18 cellular contexts compared by ENCODE assay signal in the genomic region with DNA sequence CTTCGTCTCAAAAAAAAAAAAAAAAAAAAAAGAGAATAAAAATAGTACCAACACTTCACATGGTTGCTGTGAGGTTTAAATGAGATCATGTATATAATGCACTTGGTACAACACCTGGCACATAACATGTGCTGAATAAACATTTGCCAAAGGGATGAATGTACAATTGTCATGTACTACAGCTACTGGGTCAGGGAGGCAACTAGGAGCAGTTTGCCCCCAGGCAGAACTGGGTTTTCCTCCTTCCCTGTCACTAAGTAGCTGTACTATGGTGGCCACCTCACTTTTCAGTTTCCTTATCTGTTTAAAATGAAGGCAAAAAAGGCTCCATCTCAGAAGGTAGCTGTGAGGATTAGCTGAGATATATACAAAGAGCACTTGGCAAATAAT. TPM values are rescaled to one million over a fixed set of nuclear protein-coding genes. Genes with fewer than 3 reads are reported as not detected.
DNase-seq lines count a peak whose midpoint lies in the region; ATAC-seq, FAIRE-seq and TF ChIP-seq lines count a peak whose summit lies in the region.
"Had no signal": no experiment of that assay in that cellular context is flagged by ENCODE, and none has a peak within 500 bp of the region (broad histone marks: within the 10 kb centered on the region; RNA-seq: fewer than 3 reads in every experiment).

No MANE protein-coding gene starts in this region.

- H3K4me2 ChIP-seq in HepG2 (ENCODE audit: low read depth, low read length) (no peak overlapping the region), PC-9 (0 out of 2 replicates have a peak overlapping the region, but pooled peaks have one; percentile 3)

- H3K27ac ChIP-seq in HepG2 (ENCODE audit: extremely low read length, insufficient read depth, low read length) (peak overlapping the region; percentile 10), right lobe of liver (no peak overlapping the region), PC-9 (no peak overlapping the region), epithelial cell of prostate (peak overlapping the region; percentile 32), transverse colon (peak overlapping the region; percentile 34 to 74 (median 66)), foreskin keratinocyte (no peak overlapping the region)
- H3K27ac ChIP-seq: esophagus muscularis mucosa, sigmoid colon, WERI-Rb-1 had no signal

- H2AFZ ChIP-seq in HepG2 (ENCODE audit: low read length) (no peak overlapping the region), PC-9 (no peak overlapping the region)

- H3K4me1 ChIP-seq in HepG2 (ENCODE audit: insufficient read depth, low read length) (peaks cover 49% of the 10 kb centered on the region), right lobe of liver (peaks cover 0 to 76% (median 30%) of the 10 kb centered on the region in 4 donors), PC-9 (replicated peaks; ENCODE audit: insufficient read depth) (peaks cover 11% of the 10 kb centered on the region; the same call in 1 of the 2 replicates), transverse colon (peaks cover 9 to 54% (median 44%) of the 10 kb centered on the region in 4 donors), foreskin keratinocyte (no peaks in the 10 kb centered on the region)

- TF ChIP-seq EP300 in HepG2 (IDR thresholded peaks at IDR 0.05; ENCODE audit: low read depth in 2 of 2, low read length in 2 of 2) = no peak
- TF ChIP-seq EP300 in HepG2 (CRISPR knock-in tag; IDR thresholded peaks at IDR 0.05; ENCODE audit: borderline replicate concordance) = no peak
- no peak for TF ChIP-seq EP300 in transverse colon (IDR thresholded peaks at IDR 0.05; ENCODE audit: low read depth)

- CTCF ChIA-PET in HepG2 (lab: Yijun Ruan, JAX; ENCODE audit: low intra/inter-chr PET ratio, low total read pairs) (no interaction called here), PC-9 (lab: Charles Lee) (interaction anchor here (0.8 kb wide), 1 partner anchor 18 kb away, joined by 3 read pairs; no protein-coding TSS in a partner anchor)

- H3K36me3 ChIP-seq in HepG2 (replicated peaks in 1 of 2; ENCODE audit: control insufficient read depth in 1 of 2, insufficient read depth in 2 of 2, low read length in 2 of 2) (peaks cover 17 to 70% of the 10 kb centered on the region in 2 experiments), right lobe of liver (peaks cover 0 to 23% (median 10%) of the 10 kb centered on the region in 4 donors), PC-9 (ENCODE audit: low read depth) (peaks cover 37% of the 10 kb centered on the region), transverse colon (peaks cover 0 to 19% (median 8%) of the 10 kb centered on the region in 4 donors)

- WGBS in HepG2 (ENCODE audit: low lambda C conversion rate) = 96% methylated on average over 1 of the region's 1 CpG
- WGBS in right lobe of liver (ENCODE audit: insufficient coverage, low coverage, low lambda C conversion rate, missing lambda C conversion rate) = 25% methylated on average over 1 of the region's 1 CpG
- 50% methylated on average over 1 of the region's 1 CpG; no CpG with 5 or more reads in 1 of the 2 donors for WGBS in transverse colon (ENCODE audit: low coverage in 1 of 2), 2 donors

- no peak for TF ChIP-seq RAD21 in HepG2 (CRISPR knock-in tag; IDR thresholded peaks at IDR 0.05)

- BruUV-seq in HepG2 (replicated peaks; lab: Mats Ljungman, UMichigan) = no TSS peak
- no TSS peak for BruUV-seq in PC-9 (replicated peaks; lab: Mats Ljungman, UMichigan)

- POLR2A ChIA-PET in HepG2 (lab: Yijun Ruan, JAX) = interaction anchor here (2.0 kb wide), 1 partner anchor 10 kb away, joined by 7 read pairs; no protein-coding TSS in a partner anchor
- POLR2A ChIA-PET in PC-9 (lab: Charles Lee; ENCODE audit: unreplicated experiment) = interaction anchor here (0.7 kb wide), 1 partner anchor 61 kb away, joined by 4 read pairs; the partner anchor contains the start of gene RNF19B

- H4K20me1 ChIP-seq in HepG2 (ENCODE audit: insufficient read depth, low read length) (peaks cover 13% of the 10 kb centered on the region; the same call in 1 of the 2 replicates), PC-9 (ENCODE audit: insufficient read depth) (peaks cover 51% of the 10 kb centered on the region)

- no peak for TF ChIP-seq CTCF in HepG2 (CRISPR knock-in tag; IDR thresholded peaks at IDR 0.05)
- no peak for TF ChIP-seq CTCF in right lobe of liver (IDR thresholded peaks at IDR 0.05)
- TF ChIP-seq CTCF in PC-9 (conservative IDR thresholded peaks at IDR 0.05) = no peak
- no peak for TF ChIP-seq CTCF in transverse colon (IDR thresholded peaks at IDR 0.05)
- no peak for TF ChIP-seq CTCF in foreskin keratinocyte (conservative IDR thresholded peaks at IDR 0.05)

- no peak for DNase-seq in HepG2 (ENCODE audit: low spot score)
- DNase-seq in right lobe of liver = no peak
- no peak for DNase-seq in PC-9
- DNase-seq in epithelial cell of prostate (ENCODE audit: low read depth, low spot score) = no peak
- no peak for DNase-seq in transverse colon
- DNase-seq in foreskin keratinocyte = no peak
- no peak for DNase-seq in cerebellar cortex (ENCODE audit: low spot score)
- DNase-seq: activated naive CD8-positive, alpha-beta T cell treated with anti-CD3 and anti-CD28 coated beads, Interleukin-2, amount 10 ng/mL, durations not matched to agents 7 days and 5 days; AML-193; dorsolateral prefrontal cortex; NCI-H187 treated with DMSO at 0.1 percent for 48 hours; sigmoid colon; substantia nigra; WERI-Rb-1 had no signal

- in situ Hi-C loops in HepG2 (cut with HindIII; ENCODE audit: extremely low pct_ligation_motif_present, low pct_unique_long_range_greater_than_20kb) = no loop called here
- in situ Hi-C loops in transverse colon (cut with MboI; ENCODE audit: low pct_ligation_motif_present in 1 of 4, low pct_unique_long_range_greater_than_20kb in 1 of 4, low sequenced_read_pairs in 3 of 4) = no loop called here

- FAIRE-seq in HepG2 (lab: Jason Lieb, UNC) = no peak
- FAIRE-seq: bronchial epithelial cell, G401.6, K562 had no signal

- H3K27me3 ChIP-seq in HepG2 (ENCODE audit: control insufficient read depth in 1 of 2, insufficient read depth in 2 of 2, low read length in 2 of 2) (no peaks in the 10 kb centered on the region), right lobe of liver (no peaks in the 10 kb centered on the region), PC-9 (ENCODE audit: insufficient read depth, low read depth) (no peaks in the 10 kb centered on the region), transverse colon (no peaks in the 10 kb centered on the region), foreskin keratinocyte (no peaks in the 10 kb centered on the region)
- H3K27me3 ChIP-seq: dorsolateral prefrontal cortex, esophagus muscularis mucosa, sigmoid colon had no signal

- H3K4me3 ChIP-seq in HepG2 (replicated peaks in 1 of 3; ENCODE audit: insufficient read depth in 1 of 3, low read depth in 2 of 3, low read length in 3 of 3) (no peak overlapping the region), right lobe of liver (no peak overlapping the region), PC-9 (no peak overlapping the region), transverse colon (no peak overlapping the region)
- H3K4me3 ChIP-seq: dorsolateral prefrontal cortex, esophagus muscularis mucosa, K562, sigmoid colon had no signal

- ATAC-seq in HepG2 (no peak), right lobe of liver (no peak), foreskin keratinocyte (no peak)
- ATAC-seq: K562 had no signal

- H3K79me2 ChIP-seq in HepG2 (ENCODE audit: insufficient read depth, low read length) = peaks cover 44% of the 10 kb centered on the region
- peaks cover 83% of the 10 kb centered on the region for H3K79me2 ChIP-seq in PC-9 (ENCODE audit: low read depth)

- intact Hi-C loops in HepG2 (cut with micrococcal nuclease; ENCODE audit: unreplicated experiment) (no loop called here), right lobe of liver (cut with DNase I) (no loop called here), PC-9 (cut with micrococcal nuclease; ENCODE audit: unreplicated experiment) (no loop called here), transverse colon (cut with DNase I; ENCODE audit: low total_unique reads) (no loop called here)

- no peak for TF ChIP-seq POLR2A in HepG2 (IDR thresholded peaks at IDR 0.05; ENCODE audit: insufficient read depth in 1 of 2, low read depth in 2 of 2, low read length in 2 of 2)
- TF ChIP-seq POLR2A in right lobe of liver (IDR thresholded peaks at IDR 0.05) = no peak
- no peak for TF ChIP-seq POLR2A in transverse colon (IDR thresholded peaks at IDR 0.05)

- no peak overlapping the region for H3K9ac ChIP-seq in HepG2 (ENCODE audit: insufficient read depth, low read depth, low read length)

- H3K9me3 ChIP-seq in HepG2 (ENCODE audit: low read length) = no peaks in the 10 kb centered on the region
- no peaks in the 10 kb centered on the region for H3K9me3 ChIP-seq in right lobe of liver
- H3K9me3 ChIP-seq in PC-9 (ENCODE audit: insufficient read depth, low read depth) = no peaks in the 10 kb centered on the region
- no peaks in the 10 kb centered on the region for H3K9me3 ChIP-seq in transverse colon
- H3K9me3 ChIP-seq: esophagus muscularis mucosa, sigmoid colon had no signal

- no peaks in the 10 kb centered on the region for H3K9me2 ChIP-seq in PC-9 (ENCODE audit: insufficient read depth)

- peaks cover 9% of the 10 kb centered on the region; the same call in 1 of the 2 replicates for H3F3A ChIP-seq in PC-9 (ENCODE audit: insufficient read depth, low read depth)

RNA-seq across cellular contexts. Expression of gene AK2, which starts 11.5 kb away (rescaled TPM):
- total RNA-seq in HepG2 (2016; rRNA removed; fragmentation: Illumina TruSeq; extraction: Trizol) (188 and 241 TPM in 2 replicates), right lobe of liver (100 to 1,000 TPM; 119 to 301 (median 130) TPM), PC-9 (2021) (191 and 232 TPM in 2 replicates), transverse colon (100 to 1,000 TPM; 209 to 296 (median 211) TPM), foreskin keratinocyte (177 and 204 TPM in 2 replicates)
- total RNA-seq in HepG2 (2016; cell fraction: cytosol; rRNA removed; fragmentation: Illumina TruSeq; extraction: Trizol; ENCODE audit: low read depth) = 52.1 and 74.6 TPM in 2 replicates
- 187 and 275 TPM in 2 replicates for total RNA-seq in HepG2 (2016; cell fraction: insoluble cytoplasmic fraction; rRNA removed; fragmentation: Illumina TruSeq; extraction: Trizol)
- total RNA-seq in HepG2 (2016; cell fraction: membrane; rRNA removed; fragmentation: Illumina TruSeq; extraction: Trizol) = 66.1 and 71.1 TPM in 2 replicates
- 105 and 106 TPM in 2 replicates for total RNA-seq in HepG2 (2016; cell fraction: nucleus; rRNA removed; fragmentation: Illumina TruSeq; extraction: Trizol)
- polyA plus RNA-seq in HepG2 (2011; rRNA removed) (163 and 170 TPM in 2 replicates), foreskin keratinocyte (159 and 195 TPM in 2 replicates)
- 225 and 227 TPM in 2 replicates for polyA plus RNA-seq in HepG2 (2011; cell fraction: cytosol; rRNA removed)
- polyA plus RNA-seq in HepG2 (2011; cell fraction: nucleus; rRNA removed) = 171 and 188 TPM in 2 replicates
- 124 and 158 TPM in 2 replicates for polyA plus RNA-seq in HepG2 (2012)
- 51.9 and 61.1 TPM in 2 replicates for polyA plus RNA-seq in HepG2 (2016; cell fraction: cytosol; fragmentation: Illumina TruSeq; extraction: Trizol; ENCODE audit: low read depth)
- 273 and 291 TPM in 2 replicates for polyA plus RNA-seq in HepG2 (2016; cell fraction: insoluble cytoplasmic fraction; fragmentation: Illumina TruSeq; extraction: Trizol; ENCODE audit: low read depth)
- polyA plus RNA-seq in HepG2 (2016; cell fraction: membrane; fragmentation: Illumina TruSeq; extraction: Trizol; ENCODE audit: low read depth) = 58.4 and 63.7 TPM in 2 replicates
- 152 and 193 TPM in 2 replicates for polyA plus RNA-seq in HepG2 (2016; cell fraction: nucleus; fragmentation: Illumina TruSeq; extraction: Trizol; ENCODE audit: insufficient read depth, low read depth)
- polyA minus RNA-seq in HepG2 (2011; rRNA and poly(A)+ RNA removed; ENCODE audit: low replicate concordance) = 55.0 and 146 TPM in 2 replicates
- 54.3 and 66.4 TPM in 2 replicates for polyA minus RNA-seq in HepG2 (2011; cell fraction: cytosol; rRNA and poly(A)+ RNA removed)
- 96.8 and 148 TPM in 2 replicates for polyA minus RNA-seq in HepG2 (2011; cell fraction: nucleus; rRNA and poly(A)+ RNA removed)

RNA-seq across cellular contexts. Expression of gene AZIN2, which starts 55.8 kb away (rescaled TPM):
- total RNA-seq in HepG2 (2016; rRNA removed; fragmentation: Illumina TruSeq; extraction: Trizol) (1.5 and 1.7 TPM in 2 replicates), right lobe of liver (1 to 10 TPM in 2 of 6 experiments, under 1 TPM in 4; 0.62 to 1.2 (median 0.85) TPM), PC-9 (2021) (7.3 and 11.6 TPM in 2 replicates), transverse colon (10 to 100 TPM; 11.6 to 93.3 (median 42.0) TPM), foreskin keratinocyte (2.4 and 4.8 TPM in 2 replicates)
- 1.1 and 1.3 TPM in 2 replicates for total RNA-seq in HepG2 (2016; cell fraction: cytosol; rRNA removed; fragmentation: Illumina TruSeq; extraction: Trizol; ENCODE audit: low read depth)
- 1.1 and 2.1 TPM in 2 replicates for total RNA-seq in HepG2 (2016; cell fraction: insoluble cytoplasmic fraction; rRNA removed; fragmentation: Illumina TruSeq; extraction: Trizol)
- total RNA-seq in HepG2 (2016; cell fraction: membrane; rRNA removed; fragmentation: Illumina TruSeq; extraction: Trizol) = 1.9 and 3.3 TPM in 2 replicates
- 3.3 and 3.6 TPM in 2 replicates for total RNA-seq in HepG2 (2016; cell fraction: nucleus; rRNA removed; fragmentation: Illumina TruSeq; extraction: Trizol)
- polyA plus RNA-seq in HepG2 (2011; rRNA removed) (3.5 and 5.7 TPM in 2 replicates), foreskin keratinocyte (3.1 and 3.4 TPM in 2 replicates)
- polyA plus RNA-seq in HepG2 (2011; cell fraction: cytosol; rRNA removed) = 5.0 and 5.9 TPM in 2 replicates
- polyA plus RNA-seq in HepG2 (2011; cell fraction: nucleus; rRNA removed) = 11.6 and 12.5 TPM in 2 replicates
- polyA plus RNA-seq in HepG2 (2012) = 2.4 TPM in 2 replicates
- 1.2 and 2.1 TPM in 2 replicates for polyA plus RNA-seq in HepG2 (2016; cell fraction: cytosol; fragmentation: Illumina TruSeq; extraction: Trizol; ENCODE audit: low read depth)
- polyA plus RNA-seq in HepG2 (2016; cell fraction: insoluble cytoplasmic fraction; fragmentation: Illumina TruSeq; extraction: Trizol; ENCODE audit: low read depth) = 1.7 and 1.8 TPM in 2 replicates
- polyA plus RNA-seq in HepG2 (2016; cell fraction: membrane; fragmentation: Illumina TruSeq; extraction: Trizol; ENCODE audit: low read depth) = 1.5 and 3.1 TPM in 2 replicates
- polyA plus RNA-seq in HepG2 (2016; cell fraction: nucleus; fragmentation: Illumina TruSeq; extraction: Trizol; ENCODE audit: insufficient read depth, low read depth) = 3.6 and 5.6 TPM in 2 replicates
- polyA minus RNA-seq in HepG2 (2011; rRNA and poly(A)+ RNA removed; ENCODE audit: low replicate concordance) = 0.12 and 8.6 TPM in 2 replicates
- polyA minus RNA-seq in HepG2 (2011; cell fraction: cytosol; rRNA and poly(A)+ RNA removed) = 2.1 and 3.6 TPM in 2 replicates
- polyA minus RNA-seq in HepG2 (2011; cell fraction: nucleus; rRNA and poly(A)+ RNA removed) = 8.3 and 8.8 TPM in 2 replicates

Comparison
In these comparisons a context has a peak if more than half of its experiments do, and no peak if none do; other contexts are left out.
1. H3K27ac ChIP-seq: peak in HepG2 (single experiment), epithelial cell of prostate (single experiment) and transverse colon (4 of 4); none in right lobe of liver (0 of 3), PC-9 (single experiment) and foreskin keratinocyte (single experiment).